ENCODE assay signal across 29 cellular contexts in genomic region chr3:64676831-64677230, GRCh38. TPM values are rescaled to one million over a fixed set of nuclear protein-coding genes. Genes with fewer than 3 reads are reported as not detected.
"Had no signal": no experiment of that assay in that cellular context is flagged by ENCODE, and none has a peak within 500 bp of the region (broad histone marks: within the 10 kb centered on the region; RNA-seq: fewer than 3 reads in every experiment).

No MANE protein-coding gene starts in this region.

- H3K27me3 Mint-ChIP-seq: central memory CD8-positive, alpha-beta T cell; stimulated activated naive B cell treated with anti-CD40 and anti-IgM and Interleukin-4, amounts not matched to agents 10 μg/mL and 1 μg/mL and 100 μg/mL, for 72 hours had no signal

- H3K27ac ChIP-seq: hepatocyte, ovary, prostate gland, stomach, VCaP had no signal

- ATAC-seq: activated naive CD4-positive, alpha-beta T cell treated with anti-CD3 and anti-CD28 coated beads, Interleukin-2, amount 50 U/mL, for 72 hours; activated T-cell treated with anti-CD3 and anti-CD28 coated beads, Interleukin-2, amount 50 U/mL, for 72 hours; gastroesophageal sphincter; left cardiac atrium; stimulated activated naive B cell treated with anti-CD40 and anti-IgM and Interleukin-4, amounts not matched to agents 10 μg/mL and 1 μg/mL and 100 μg/mL, for 72 hours had no signal

- H3K9me3 Mint-ChIP-seq: stimulated activated naive B cell treated with anti-CD40 and anti-IgM and Interleukin-4, amounts not matched to agents 10 μg/mL and 1 μg/mL and 100 μg/mL, for 72 hours had no signal

- H3K4me3 ChIP-seq: gastroesophageal sphincter, hepatocyte, ovary, prostate gland, sigmoid colon, stomach, tibial artery had no signal

- H3K36me3 ChIP-seq: ovary, prostate gland had no signal

- H3K4me3 Mint-ChIP-seq: activated T-cell treated with anti-CD3 and anti-CD28 coated beads, Interleukin-2, amount 50 U/mL, for 72 hours; central memory CD8-positive, alpha-beta T cell; stimulated activated naive B cell treated with anti-CD40 and anti-IgM and Interleukin-4, amounts not matched to agents 10 μg/mL and 1 μg/mL and 100 μg/mL, for 72 hours had no signal

- DNase-seq: activated CD4-positive, alpha-beta T cell treated with anti-CD3 and anti-CD28 coated beads for 4 hours; activated CD4-positive, alpha-beta T cell treated with anti-CD3 and anti-CD28 coated beads, Interleukin-2, amount 50 U/mL, for 4 hours; activated naive CD4-positive, alpha-beta T cell; activated T-cell treated with anti-CD3 and anti-CD28 coated beads for 4 hours; activated T-cell treated with anti-CD3 and anti-CD28 coated beads, Interleukin-2, amount 50 U/mL, for 72 hours; aorta; effector CD8-positive, alpha-beta T cell; erythroblast; islet precursor cell; left cardiac atrium; mammary epithelial cell; ovary; retina; sigmoid colon; small intestine; stimulated activated CD4-positive, alpha-beta T cell treated with anti-CD3 and anti-CD28 coated beads, Interleukin-15, amount 100 ng/mL, for 24 hours; stimulated activated CD4-positive, alpha-beta T cell treated with anti-CD3 and anti-CD28 coated beads, Interleukin-2, amount 100 ng/mL, for 24 hours; stimulated activated naive B cell treated with anti-CD40 and anti-IgM and Interleukin-4, amounts not matched to agents 10 μg/mL and 1 μg/mL and 100 μg/mL, for 72 hours; stomach; T-helper 9 cell; tibial artery had no signal

- H3K4me1 Mint-ChIP-seq: central memory CD8-positive, alpha-beta T cell; stimulated activated naive B cell treated with anti-CD40 and anti-IgM and Interleukin-4, amounts not matched to agents 10 μg/mL and 1 μg/mL and 100 μg/mL, for 72 hours had no signal

- H3K9me3 ChIP-seq: gastroesophageal sphincter, ovary, prostate gland, sigmoid colon, stomach, tibial artery had no signal

- H3K36me3 Mint-ChIP-seq: activated naive CD4-positive, alpha-beta T cell treated with anti-CD3 and anti-CD28 coated beads, Interleukin-2, amount 50 U/mL, for 72 hours; stimulated activated naive B cell treated with anti-CD40 and anti-IgM and Interleukin-4, amounts not matched to agents 10 μg/mL and 1 μg/mL and 100 μg/mL, for 72 hours had no signal

- H3K27ac Mint-ChIP-seq: activated naive CD4-positive, alpha-beta T cell treated with anti-CD3 and anti-CD28 coated beads, Interleukin-2, amount 50 U/mL, for 72 hours; activated T-cell treated with anti-CD3 and anti-CD28 coated beads, Interleukin-2, amount 50 U/mL, for 72 hours; stimulated activated naive B cell treated with anti-CD40 and anti-IgM and Interleukin-4, amounts not matched to agents 10 μg/mL and 1 μg/mL and 100 μg/mL, for 72 hours had no signal

- H3K4me1 ChIP-seq: prostate gland had no signal

- H3K27me3 ChIP-seq: gastroesophageal sphincter, hepatocyte, ovary, sigmoid colon, stomach, tibial artery had no signal

RNA-seq across cellular contexts. Expression of gene ADAMTS9, which starts 11.0 kb away (rescaled TPM):
- total RNA-seq: activated naive CD4-positive, alpha-beta T cell treated with anti-CD3 and anti-CD28 coated beads, Interleukin-2, amount 50 U/mL, for 72 hours; activated T-cell treated with anti-CD3 and anti-CD28 coated beads, Interleukin-2, amount 50 U/mL, for 72 hours; mononuclear cell; T-helper 1 cell treated with Interleukin-12 subunit alpha and Interleukin-12 subunit beta and Interleukin-4 antibody, amounts not matched to agents 30 ng/mL and 1 ng/mL, for 36 hours had no signal
